Comparison of ENCODE assay signal across 1 cellular context in the genomic region with DNA sequence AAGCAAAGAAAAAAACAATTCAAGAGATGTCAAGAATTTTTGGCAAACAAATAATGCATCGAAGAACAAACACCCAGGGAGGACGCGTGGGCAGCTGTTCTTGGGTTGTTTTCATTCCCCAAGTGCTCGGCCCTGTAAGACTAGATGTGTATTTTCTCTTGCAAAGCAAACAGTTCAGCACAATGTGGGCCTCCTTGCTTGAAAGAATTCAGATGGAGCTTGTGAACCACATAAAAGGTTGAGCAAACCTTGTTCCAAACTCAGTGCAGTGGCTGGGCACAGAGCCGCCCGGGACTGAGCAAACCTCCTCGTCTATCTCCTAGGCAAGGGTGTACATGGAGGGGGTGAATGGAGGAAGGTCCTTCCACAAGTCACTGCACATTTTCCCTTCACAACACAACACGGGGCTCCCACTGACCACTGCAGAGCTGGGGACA.
TF ChIP-seq lines count a peak whose summit lies in the region.

No MANE protein-coding gene starts in this region.

TF ChIP-seq in GM23338, 12 proteins besides CTCF, POLR2A, EP300 and RAD21 (continued from another document):
- TF ChIP-seq, protein P1, sequence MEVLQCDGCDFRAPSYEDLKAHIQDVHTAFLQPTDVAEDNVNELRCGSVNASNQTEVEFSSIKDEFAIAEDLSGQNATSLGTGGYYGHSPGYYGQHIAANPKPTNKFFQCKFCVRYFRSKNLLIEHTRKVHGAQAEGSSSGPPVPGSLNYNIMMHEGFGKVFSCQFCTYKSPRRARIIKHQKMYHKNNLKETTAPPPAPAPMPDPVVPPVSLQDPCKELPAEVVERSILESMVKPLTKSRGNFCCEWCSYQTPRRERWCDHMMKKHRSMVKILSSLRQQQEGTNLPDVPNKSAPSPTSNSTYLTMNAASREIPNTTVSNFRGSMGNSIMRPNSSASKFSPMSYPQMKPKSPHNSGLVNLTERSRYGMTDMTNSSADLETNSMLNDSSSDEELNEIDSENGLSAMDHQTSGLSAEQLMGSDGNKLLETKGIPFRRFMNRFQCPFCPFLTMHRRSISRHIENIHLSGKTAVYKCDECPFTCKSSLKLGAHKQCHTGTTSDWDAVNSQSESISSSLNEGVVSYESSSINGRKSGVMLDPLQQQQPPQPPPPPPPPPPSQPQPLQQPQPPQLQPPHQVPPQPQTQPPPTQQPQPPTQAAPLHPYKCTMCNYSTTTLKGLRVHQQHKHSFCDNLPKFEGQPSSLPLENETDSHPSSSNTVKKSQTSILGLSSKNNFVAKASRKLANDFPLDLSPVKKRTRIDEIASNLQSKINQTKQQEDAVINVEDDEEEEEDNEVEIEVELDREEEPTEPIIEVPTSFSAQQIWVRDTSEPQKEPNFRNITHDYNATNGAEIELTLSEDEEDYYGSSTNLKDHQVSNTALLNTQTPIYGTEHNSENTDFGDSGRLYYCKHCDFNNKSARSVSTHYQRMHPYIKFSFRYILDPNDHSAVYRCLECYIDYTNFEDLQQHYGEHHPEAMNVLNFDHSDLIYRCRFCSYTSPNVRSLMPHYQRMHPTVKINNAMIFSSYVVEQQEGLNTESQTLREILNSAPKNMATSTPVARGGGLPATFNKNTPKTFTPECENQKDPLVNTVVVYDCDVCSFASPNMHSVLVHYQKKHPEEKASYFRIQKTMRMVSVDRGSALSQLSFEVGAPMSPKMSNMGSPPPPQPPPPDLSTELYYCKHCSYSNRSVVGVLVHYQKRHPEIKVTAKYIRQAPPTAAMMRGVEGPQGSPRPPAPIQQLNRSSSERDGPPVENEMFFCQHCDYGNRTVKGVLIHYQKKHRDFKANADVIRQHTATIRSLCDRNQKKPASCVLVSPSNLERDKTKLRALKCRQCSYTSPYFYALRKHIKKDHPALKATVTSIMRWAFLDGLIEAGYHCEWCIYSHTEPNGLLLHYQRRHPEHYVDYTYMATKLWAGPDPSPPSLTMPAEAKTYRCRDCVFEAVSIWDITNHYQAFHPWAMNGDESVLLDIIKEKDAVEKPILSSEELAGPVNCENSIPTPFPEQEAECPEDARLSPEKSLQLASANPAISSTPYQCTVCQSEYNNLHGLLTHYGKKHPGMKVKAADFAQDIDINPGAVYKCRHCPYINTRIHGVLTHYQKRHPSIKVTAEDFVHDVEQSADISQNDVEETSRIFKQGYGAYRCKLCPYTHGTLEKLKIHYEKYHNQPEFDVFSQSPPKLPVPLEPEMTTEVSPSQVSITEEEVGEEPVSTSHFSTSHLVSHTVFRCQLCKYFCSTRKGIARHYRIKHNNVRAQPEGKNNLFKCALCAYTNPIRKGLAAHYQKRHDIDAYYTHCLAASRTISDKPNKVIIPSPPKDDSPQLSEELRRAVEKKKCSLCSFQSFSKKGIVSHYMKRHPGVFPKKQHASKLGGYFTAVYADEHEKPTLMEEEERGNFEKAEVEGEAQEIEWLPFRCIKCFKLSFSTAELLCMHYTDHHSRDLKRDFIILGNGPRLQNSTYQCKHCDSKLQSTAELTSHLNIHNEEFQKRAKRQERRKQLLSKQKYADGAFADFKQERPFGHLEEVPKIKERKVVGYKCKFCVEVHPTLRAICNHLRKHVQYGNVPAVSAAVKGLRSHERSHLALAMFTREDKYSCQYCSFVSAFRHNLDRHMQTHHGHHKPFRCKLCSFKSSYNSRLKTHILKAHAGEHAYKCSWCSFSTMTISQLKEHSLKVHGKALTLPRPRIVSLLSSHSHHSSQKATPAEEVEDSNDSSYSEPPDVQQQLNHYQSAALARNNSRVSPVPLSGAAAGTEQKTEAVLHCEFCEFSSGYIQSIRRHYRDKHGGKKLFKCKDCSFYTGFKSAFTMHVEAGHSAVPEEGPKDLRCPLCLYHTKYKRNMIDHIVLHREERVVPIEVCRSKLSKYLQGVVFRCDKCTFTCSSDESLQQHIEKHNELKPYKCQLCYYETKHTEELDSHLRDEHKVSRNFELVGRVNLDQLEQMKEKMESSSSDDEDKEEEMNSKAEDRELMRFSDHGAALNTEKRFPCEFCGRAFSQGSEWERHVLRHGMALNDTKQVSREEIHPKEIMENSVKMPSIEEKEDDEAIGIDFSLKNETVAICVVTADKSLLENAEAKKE (CRISPR knock-in tag; IDR thresholded peaks at IDR 0.05), result no peak
- TF ChIP-seq CREB1 (CRISPR knock-in tag; IDR thresholded peaks at IDR 0.05; ENCODE audit: low read depth) (no peak), ZNF331 (CRISPR knock-in tag; IDR thresholded peaks at IDR 0.05; ENCODE audit: low read depth) (no peak)
